Comparison of ENCODE assay signal across 18 cellular contexts in the genomic region with DNA sequence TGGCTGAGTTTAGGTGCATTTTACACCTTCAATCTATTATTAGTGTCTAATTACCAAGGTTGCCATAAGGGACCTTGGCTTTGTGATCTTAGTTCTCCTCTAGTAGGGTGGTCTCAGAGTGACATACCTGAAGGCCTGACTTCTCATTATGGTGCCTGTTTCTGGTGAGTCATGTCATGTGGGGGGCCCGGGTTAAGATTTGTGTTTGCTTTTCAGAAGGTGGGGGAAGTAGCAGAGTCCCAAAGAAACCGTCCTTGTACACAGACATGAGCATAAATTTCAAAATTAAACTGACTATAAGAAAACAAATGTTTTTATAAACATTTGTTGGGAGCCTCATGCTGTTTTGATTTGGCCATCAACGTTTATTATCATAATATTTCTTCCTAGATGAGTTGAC.
A peak's percentile ranks its signal among the peaks of the same experiment; 100 is the strongest.
DNase-seq lines count a peak whose midpoint lies in the region; ATAC-seq, FAIRE-seq and TF ChIP-seq lines count a peak whose summit lies in the region.
"Had no signal": no experiment of that assay in that cellular context is flagged by ENCODE, and none has a peak within 500 bp of the region (broad histone marks: within the 10 kb centered on the region; RNA-seq: fewer than 3 reads in every experiment).

No MANE protein-coding gene starts in this region.

- peaks cover 6% of the 10 kb centered on the region for H3K79me2 ChIP-seq in endothelial cell of umbilical vein (ENCODE audit: control insufficient read depth, insufficient read depth, low read length)

- no TSS peak for BruUV-seq in endothelial cell of umbilical vein (replicated peaks; lab: Mats Ljungman, UMichigan)

- no peaks in the 10 kb centered on the region for H3K9me3 Mint-ChIP-seq in neural crest cell

- CTCF ChIA-PET in endothelial cell of umbilical vein (lab: Charles Lee) = no interaction called here

- peaks cover 18% of the 10 kb centered on the region for H3K4me1 Mint-ChIP-seq in neural crest cell
- H3K4me1 Mint-ChIP-seq: CD4-positive, alpha-beta memory T cell had no signal

- H3K4me3 ChIP-seq in SJSA1 = no peak overlapping the region
- H3K4me3 ChIP-seq in endothelial cell of umbilical vein (replicated peaks in 1 of 3; ENCODE audit: insufficient read depth in 1 of 3, low read depth in 1 of 3, low read length in 3 of 3) = no peak overlapping the region

- TF ChIP-seq CTCF in endothelial cell of umbilical vein (IDR thresholded peaks at IDR 0.05; ENCODE audit: extremely low read depth in 1 of 2, insufficient read depth in 1 of 2, low read depth in 1 of 2, low read length in 2 of 2) (no peak), neural crest cell (conservative IDR thresholded peaks at IDR 0.05) (no peak)

- no peak overlapping the region for H3K4me3 Mint-ChIP-seq in neural crest cell
- H3K4me3 Mint-ChIP-seq: CD4-positive, alpha-beta memory T cell had no signal

- H3K27me3 Mint-ChIP-seq in neural crest cell (ENCODE audit: low read depth) = no peaks in the 10 kb centered on the region
- H3K27me3 Mint-ChIP-seq: CD4-positive, alpha-beta memory T cell had no signal

- no peaks in the 10 kb centered on the region for H3K36me3 Mint-ChIP-seq in neural crest cell (ENCODE audit: low read depth)
- H3K36me3 Mint-ChIP-seq: CD4-positive, alpha-beta memory T cell had no signal

- intact Hi-C loops in endothelial cell of umbilical vein (cut with micrococcal nuclease) = no loop called here

- dilution Hi-C loops in endothelial cell of umbilical vein (cut with MboI; ENCODE audit: extremely low pct_ligation_motif_present, low sequenced_read_pairs) = no loop called here

- H2AFZ ChIP-seq in endothelial cell of umbilical vein (ENCODE audit: low read depth, low read length) = no peak overlapping the region

- peak overlapping the region; percentile 32 for H3K27ac ChIP-seq in SJSA1
- no peak overlapping the region for H3K27ac ChIP-seq in endothelial cell of umbilical vein (ENCODE audit: insufficient read depth, low read depth, low read length)

- no peaks in the 10 kb centered on the region for H3K9me1 ChIP-seq in endothelial cell of umbilical vein (replicated peaks; ENCODE audit: control insufficient read depth, extremely low read depth, insufficient read depth, low read length)

- POLR2A ChIA-PET in endothelial cell of umbilical vein (lab: Charles Lee) = no interaction called here

- H3K27ac Mint-ChIP-seq in neural crest cell (ENCODE audit: unreplicated experiment) = peak overlapping the region; percentile 90
- H3K27ac Mint-ChIP-seq: CD4-positive, alpha-beta memory T cell had no signal

- FAIRE-seq in endothelial cell of umbilical vein (lab: Jason Lieb, UNC) = no peak
- FAIRE-seq: GM12891, GM18507, H1 had no signal

- TF ChIP-seq POLR2A in endothelial cell of umbilical vein (IDR thresholded peaks at IDR 0.05; ENCODE audit: low read depth, low read length) = no peak

- H3K27me3 ChIP-seq in SJSA1 (replicated peaks) = no peaks in the 10 kb centered on the region
- H3K27me3 ChIP-seq in endothelial cell of umbilical vein (ENCODE audit: control insufficient read depth in 2 of 2, insufficient read depth in 2 of 2, low read length in 2 of 2) = no peaks in the 10 kb centered on the region

- no peak overlapping the region for H3K9ac ChIP-seq in endothelial cell of umbilical vein (replicated peaks; ENCODE audit: extremely low read depth, insufficient read depth, low read length)

- H3K36me3 ChIP-seq in SJSA1 (peaks cover 5% of the 10 kb centered on the region), endothelial cell of umbilical vein (ENCODE audit: control insufficient read depth in 2 of 2, extremely low read depth in 1 of 2, insufficient read depth in 2 of 2, low read length in 2 of 2) (peaks cover 19 to 81% of the 10 kb centered on the region in 2 experiments)

- no peak for ATAC-seq in GM21367 (IDR thresholded peaks at IDR 0.05; ENCODE audit: unreplicated experiment)
- ATAC-seq in HG03039 (IDR thresholded peaks at IDR 0.05; ENCODE audit: unreplicated experiment) = no peak
- ATAC-seq: HCT116 had no signal

- H3K4me2 ChIP-seq in endothelial cell of umbilical vein (ENCODE audit: insufficient read depth, low read length) = no peak overlapping the region

- H4K20me1 ChIP-seq in endothelial cell of umbilical vein (replicated peaks; ENCODE audit: control insufficient read depth, extremely low read depth, insufficient read depth, low read length) = no peaks in the 10 kb centered on the region

- peak; percentile 79 to 92 for DNase-seq in SJSA1 (ENCODE audit: low read depth in 1 of 2, low spot score in 2 of 2)
- DNase-seq in endothelial cell of umbilical vein (ENCODE audit: low read depth, low spot score) = no peak
- no peak for DNase-seq in neural crest cell (ENCODE audit: low read depth, low spot score)
- no peak for DNase-seq in NCI-H1436 (lab: John Stamatoyannopoulos, UW)
- DNase-seq: C1 segment of cervical spinal cord; Calu3; CD4-positive, alpha-beta memory T cell; COR-L47; DMS53; DMS79 treated with DMSO at 0.1 percent for 48 hours; GF-D8; H7 had no signal

- H3K9me3 ChIP-seq in SJSA1 (replicated peaks) = no peaks in the 10 kb centered on the region
- H3K9me3 ChIP-seq in endothelial cell of umbilical vein (replicated peaks; ENCODE audit: control insufficient read depth, insufficient read depth, low read length) = no peaks in the 10 kb centered on the region

- H3K4me1 ChIP-seq in SJSA1 (replicated peaks) (peaks cover 59% of the 10 kb centered on the region), endothelial cell of umbilical vein (ENCODE audit: control insufficient read depth, extremely low read depth, insufficient read depth, low read length) (no peaks in the 10 kb centered on the region)

TF ChIP-seq in endothelial cell of umbilical vein, 7 proteins besides CTCF, POLR2A, EP300 and RAD21:
- peak; percentile 20 for TF ChIP-seq POLR2AphosphoS5 (IDR thresholded peaks at IDR 0.05; ENCODE audit: insufficient read depth, low read depth, low read length)
- no peak for TF ChIP-seq FOS (IDR thresholded peaks at IDR 0.05; ENCODE audit: borderline replicate concordance, insufficient read depth, low read length)

Comparison
In these comparisons a context has a peak if more than half of its experiments do, and no peak if none do; other contexts are left out.
1. DNase-seq: peak in SJSA1 (2 of 2); none in endothelial cell of umbilical vein (single experiment), neural crest cell (single experiment) and NCI-H1436 (single experiment).